10 cellular contexts compared by ENCODE assay signal in genomic region chr14:54890794-54891193, GRCh38. TPM values are rescaled to one million over a fixed set of nuclear protein-coding genes. Genes with fewer than 3 reads are reported as not detected.
DNase-seq lines count a peak whose midpoint lies in the region; ATAC-seq, FAIRE-seq and TF ChIP-seq lines count a peak whose summit lies in the region.
"Had no signal": no experiment of that assay in that cellular context is flagged by ENCODE, and none has a peak within 500 bp of the region (broad histone marks: within the 10 kb centered on the region; RNA-seq: fewer than 3 reads in every experiment).

No MANE protein-coding gene starts in this region.

- H3K27me3 Mint-ChIP-seq in T-helper 17 cell: no peaks in the 10 kb centered on the region

- H3K27ac Mint-ChIP-seq in T-helper 17 cell: peak overlapping the region; percentile 47

- FAIRE-seq in GM12892 (lab: Jason Lieb, UNC): peak; percentile 93

- peaks cover 50% of the 10 kb centered on the region for H3K4me1 Mint-ChIP-seq in T-helper 17 cell

- peaks cover 2% of the 10 kb centered on the region for H3K36me3 Mint-ChIP-seq in T-helper 17 cell (ENCODE audit: low read depth)

- DNase-seq in GM12892 (ENCODE audit: insufficient read length): no peak
- DNase-seq in T-helper 17 cell: no peak
- DNase-seq in SHP77 treated with DMSO at 0.1 percent for 48 hours (lab: John Stamatoyannopoulos, UW): no peak
- no peak for DNase-seq in NCI-H1105 (lab: John Stamatoyannopoulos, UW)
- no peak for DNase-seq in LoVo (ENCODE audit: low spot score)
- DNase-seq: mesendoderm, NCI-H69 had no signal

- H3K9me3 ChIP-seq in T-helper 17 cell (ENCODE audit: control insufficient read depth, low read length, poor library complexity, severe bottlenecking): no peaks in the 10 kb centered on the region

- H3K4me3 Mint-ChIP-seq in T-helper 17 cell: peak overlapping the region; percentile 36

- ATAC-seq in GM19395 (IDR thresholded peaks at IDR 0.05; ENCODE audit: unreplicated experiment): peak; percentile 92
- peak; percentile 94 for ATAC-seq in HG02885 (IDR thresholded peaks at IDR 0.05; ENCODE audit: poor library complexity, unreplicated experiment)
- ATAC-seq in T-helper 17 cell: no peak
- ATAC-seq in GM18520 (IDR thresholded peaks at IDR 0.05; ENCODE audit: unreplicated experiment): no peak

- TF ChIP-seq POLR2A in GM12892 (IDR thresholded peaks at IDR 0.05; ENCODE audit: low read depth, low read length): no peak

RNA-seq across cellular contexts. Expression of gene GCH1, which starts 11.8 kb away (rescaled TPM):
- 22.5 TPM for polyA plus RNA-seq in GM12892 (2012; ENCODE audit: missing spikeins)
- total RNA-seq in T-helper 17 cell: 10 to 100 TPM; 42.5 to 46.0 TPM

Comparison
In these comparisons a context has a peak if more than half of its experiments do, and no peak if none do; other contexts are left out.
1. ATAC-seq: peak in GM19395 (single experiment) and HG02885 (single experiment); none in T-helper 17 cell (single experiment) and GM18520 (single experiment).